Comparison of ENCODE assay signal across 33 cellular contexts in the genomic region with DNA sequence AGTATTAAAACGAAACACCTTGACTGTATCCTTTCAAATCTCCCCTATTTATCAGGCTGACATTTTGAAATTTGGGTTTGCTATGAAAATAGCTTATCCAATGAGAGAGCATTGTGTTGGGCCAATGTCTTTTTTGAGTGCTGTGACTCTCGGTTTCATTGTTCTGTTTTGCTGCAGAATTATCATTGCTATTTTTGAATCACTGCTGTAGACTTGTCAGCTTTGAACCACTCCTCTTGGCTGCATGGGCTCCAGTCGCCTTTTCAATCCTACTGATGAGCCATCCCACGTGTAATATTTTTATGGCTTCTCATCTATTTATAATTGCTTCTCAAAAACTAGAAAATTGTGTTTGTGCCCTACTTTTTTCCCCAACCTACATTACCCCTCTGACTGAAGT.
"Had no signal": no experiment of that assay in that cellular context is flagged by ENCODE, and none has a peak within 500 bp of the region (broad histone marks: within the 10 kb centered on the region; RNA-seq: fewer than 3 reads in every experiment).

No MANE protein-coding gene starts in this region.

- DNase-seq: Kasumi-1, MG63, MV-4-11, NCI-H1048, NCI-H1092, NCI-H1092 treated with DMSO at 0.1 percent for 48 hours, NCI-H1105, NCI-H1105 treated with DMSO at 0.1 percent for 48 hours, NCI-H1417, NCI-H1417 treated with DMSO at 0.1 percent for 48 hours, NCI-H1436, NCI-H1436 treated with DMSO at 0.1 percent for 48 hours, NCI-H146, NCI-H1694, NCI-H1694 treated with DMSO at 0.1 percent for 48 hours, NCI-H187, NCI-H187 treated with DMSO at 0.1 percent for 48 hours, NCI-H1930, NCI-H2029, NCI-H2029 treated with DMSO at 0.1 percent for 48 hours, NCI-H2081, NCI-H2081 treated with DMSO at 0.1 percent for 48 hours, NCI-H2107, NCI-H2171, NCI-H2171 treated with DMSO at 0.1 percent for 48 hours, NCI-H2227 treated with DMSO at 0.1 percent for 48 hours, NCI-H226, NCI-H345, NCI-H446, NCI-H446 treated with DMSO at 0.1 percent for 48 hours, NCI-H510A, NCI-H510A treated with DMSO at 0.1 percent for 48 hours, NCI-H524 had no signal

- H3K27me3 ChIP-seq: MG63 had no signal

- H3K9me3 ChIP-seq: MG63 had no signal

- H3K36me3 ChIP-seq: MG63 had no signal

- H3K4me3 ChIP-seq: MG63 had no signal
